In the genomic region with DNA sequence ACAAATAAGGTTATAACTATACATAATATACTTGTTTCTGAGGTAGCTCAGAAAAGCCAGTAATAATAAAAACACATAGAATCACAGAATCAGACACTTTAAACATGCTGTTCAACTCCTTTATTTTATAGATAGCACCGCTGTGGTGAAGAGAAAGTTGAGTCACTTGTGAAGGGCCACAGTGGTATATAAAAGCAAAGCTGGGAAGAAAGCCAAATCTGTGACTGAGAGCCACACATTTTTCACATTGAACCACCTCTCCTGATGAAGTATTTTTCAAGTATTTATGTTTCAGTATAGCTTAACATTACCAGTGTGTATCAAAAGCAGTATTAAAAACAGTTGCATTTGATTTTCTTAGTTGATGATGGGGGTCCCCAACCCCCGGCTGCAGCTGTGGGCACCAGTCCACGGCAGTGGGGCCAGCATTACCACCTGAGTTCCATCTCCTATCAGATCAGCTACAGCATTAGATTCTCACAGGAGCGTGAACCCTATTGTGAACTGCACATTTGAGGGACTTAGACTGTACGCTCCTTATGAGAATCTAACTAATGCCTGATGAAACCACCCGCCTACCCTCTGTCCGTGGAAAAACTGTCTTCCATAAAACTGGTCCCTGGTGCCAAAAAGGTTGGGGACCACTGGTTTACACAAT, we compare ENCODE assay signal across 8 cellular contexts.
DNase-seq lines count a peak whose midpoint lies in the region; ATAC-seq, FAIRE-seq and TF ChIP-seq lines count a peak whose summit lies in the region.

No MANE protein-coding gene starts in this region.

- no peak overlapping the region for H3K4me3 ChIP-seq in fibroblast of pulmonary artery (replicated peaks; ENCODE audit: low read depth, low read length)

- no peak for TF ChIP-seq CTCF in fibroblast of pulmonary artery (IDR thresholded peaks at IDR 0.05; ENCODE audit: low read length, missing control alignments)

- ATAC-seq in HG03432 (IDR thresholded peaks at IDR 0.05; ENCODE audit: unreplicated experiment): peak; percentile 83

- CTCF ChIA-PET in HEK293T (lab: Yijun Ruan, JAX): interaction anchor here (0.6 kb wide), 1 partner anchor 37 kb away, joined by 3 read pairs; no protein-coding TSS in a partner anchor

- FAIRE-seq in GM19239 (lab: Jason Lieb, UNC): peak; percentile 82

- DNase-seq in DMS 273 (lab: John Stamatoyannopoulos, UW; ENCODE audit: unreplicated experiment) (peak; percentile 69), GM19239 (ENCODE audit: insufficient read length, low spot score) (no peak), RPMI8226 (peak; percentile 83), fibroblast of pulmonary artery (ENCODE audit: low read depth) (peak; percentile 82), stromal cell of bone marrow (ENCODE audit: low read depth) (peak; percentile 53), HEK293T (ENCODE audit: extremely low spot score) (no peak)
- no peak for DNase-seq in effector CD8-positive, alpha-beta T cell (lab: John Stamatoyannopoulos, UW)

- POLR2A ChIA-PET in HEK293T (lab: Yijun Ruan, JAX): interaction anchor here (0.9 kb wide), 1 partner anchor 208 kb away, joined by 4 read pairs; no protein-coding TSS in a partner anchor

TF ChIP-seq in HEK293T, 16 proteins besides CTCF, POLR2A, EP300 and RAD21:
- TF ChIP-seq L3MBTL2 (conservative IDR thresholded peaks at IDR 0.05) (no peak), BHLHE40 (IDR thresholded peaks at IDR 0.05; ENCODE audit: borderline replicate concordance) (no peak)

Comparison
In these comparisons a context has a peak if more than half of its experiments do, and no peak if none do; other contexts are left out.
1. DNase-seq: peak in DMS 273 (single experiment), RPMI8226 (single experiment), fibroblast of pulmonary artery (single experiment) and stromal cell of bone marrow (single experiment); none in GM19239 (single experiment), HEK293T (single experiment) and effector CD8-positive, alpha-beta T cell (single experiment).